Comparison of ENCODE assay signal across 2 cellular contexts in the genomic region with DNA sequence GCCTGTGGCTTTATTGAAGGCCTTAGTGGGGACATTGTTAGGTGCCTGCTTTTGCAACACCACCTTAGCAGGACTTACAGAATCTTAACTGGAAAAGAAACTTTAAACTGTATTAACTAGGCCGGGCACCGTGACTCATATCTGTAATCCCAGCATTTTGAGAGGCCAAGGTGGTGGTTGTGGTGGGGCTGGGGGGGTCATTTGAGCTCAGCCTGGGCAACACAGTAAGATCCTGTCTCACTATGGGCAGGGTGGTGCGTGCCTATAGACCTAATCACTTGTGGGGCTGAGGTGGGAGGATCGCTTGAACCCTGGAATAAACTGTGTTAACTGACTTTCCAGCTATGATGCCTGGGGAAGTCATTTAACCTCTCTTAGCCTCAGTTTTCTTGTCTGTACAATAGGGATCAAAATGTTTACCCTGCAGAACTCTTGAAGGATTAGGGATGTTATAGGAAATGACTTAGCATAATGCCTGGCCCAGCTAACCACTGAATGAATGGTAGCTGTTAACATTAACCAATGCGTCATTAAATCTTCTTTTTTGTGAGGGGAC.
TF ChIP-seq lines count a peak whose summit lies in the region.

No MANE protein-coding gene starts in this region.

TF ChIP-seq in GM23338, 12 proteins besides CTCF, POLR2A, EP300 and RAD21 (continued from another document):
- TF ChIP-seq, protein P1, sequence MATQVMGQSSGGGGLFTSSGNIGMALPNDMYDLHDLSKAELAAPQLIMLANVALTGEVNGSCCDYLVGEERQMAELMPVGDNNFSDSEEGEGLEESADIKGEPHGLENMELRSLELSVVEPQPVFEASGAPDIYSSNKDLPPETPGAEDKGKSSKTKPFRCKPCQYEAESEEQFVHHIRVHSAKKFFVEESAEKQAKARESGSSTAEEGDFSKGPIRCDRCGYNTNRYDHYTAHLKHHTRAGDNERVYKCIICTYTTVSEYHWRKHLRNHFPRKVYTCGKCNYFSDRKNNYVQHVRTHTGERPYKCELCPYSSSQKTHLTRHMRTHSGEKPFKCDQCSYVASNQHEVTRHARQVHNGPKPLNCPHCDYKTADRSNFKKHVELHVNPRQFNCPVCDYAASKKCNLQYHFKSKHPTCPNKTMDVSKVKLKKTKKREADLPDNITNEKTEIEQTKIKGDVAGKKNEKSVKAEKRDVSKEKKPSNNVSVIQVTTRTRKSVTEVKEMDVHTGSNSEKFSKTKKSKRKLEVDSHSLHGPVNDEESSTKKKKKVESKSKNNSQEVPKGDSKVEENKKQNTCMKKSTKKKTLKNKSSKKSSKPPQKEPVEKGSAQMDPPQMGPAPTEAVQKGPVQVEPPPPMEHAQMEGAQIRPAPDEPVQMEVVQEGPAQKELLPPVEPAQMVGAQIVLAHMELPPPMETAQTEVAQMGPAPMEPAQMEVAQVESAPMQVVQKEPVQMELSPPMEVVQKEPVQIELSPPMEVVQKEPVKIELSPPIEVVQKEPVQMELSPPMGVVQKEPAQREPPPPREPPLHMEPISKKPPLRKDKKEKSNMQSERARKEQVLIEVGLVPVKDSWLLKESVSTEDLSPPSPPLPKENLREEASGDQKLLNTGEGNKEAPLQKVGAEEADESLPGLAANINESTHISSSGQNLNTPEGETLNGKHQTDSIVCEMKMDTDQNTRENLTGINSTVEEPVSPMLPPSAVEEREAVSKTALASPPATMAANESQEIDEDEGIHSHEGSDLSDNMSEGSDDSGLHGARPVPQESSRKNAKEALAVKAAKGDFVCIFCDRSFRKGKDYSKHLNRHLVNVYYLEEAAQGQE (IDR thresholded peaks at IDR 0.05; ENCODE audit: unreplicated experiment), result no peak
- TF ChIP-seq ZNF331 (CRISPR knock-in tag; IDR thresholded peaks at IDR 0.05; ENCODE audit: low read depth) (no peak), STAT1 (IDR thresholded peaks at IDR 0.05; ENCODE audit: unreplicated experiment) (no peak), CREB1 (CRISPR knock-in tag; IDR thresholded peaks at IDR 0.05; ENCODE audit: low read depth) (no peak), ETS1 (IDR thresholded peaks at IDR 0.05) (no peak), ZNF462 (CRISPR knock-in tag; IDR thresholded peaks at IDR 0.05) (no peak)

TF ChIP-seq in WTC11, 78 proteins besides CTCF, POLR2A, EP300 and RAD21 (continued from another document):
- TF ChIP-seq, protein P2, sequence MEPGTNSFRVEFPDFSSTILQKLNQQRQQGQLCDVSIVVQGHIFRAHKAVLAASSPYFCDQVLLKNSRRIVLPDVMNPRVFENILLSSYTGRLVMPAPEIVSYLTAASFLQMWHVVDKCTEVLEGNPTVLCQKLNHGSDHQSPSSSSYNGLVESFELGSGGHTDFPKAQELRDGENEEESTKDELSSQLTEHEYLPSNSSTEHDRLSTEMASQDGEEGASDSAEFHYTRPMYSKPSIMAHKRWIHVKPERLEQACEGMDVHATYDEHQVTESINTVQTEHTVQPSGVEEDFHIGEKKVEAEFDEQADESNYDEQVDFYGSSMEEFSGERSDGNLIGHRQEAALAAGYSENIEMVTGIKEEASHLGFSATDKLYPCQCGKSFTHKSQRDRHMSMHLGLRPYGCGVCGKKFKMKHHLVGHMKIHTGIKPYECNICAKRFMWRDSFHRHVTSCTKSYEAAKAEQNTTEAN (CRISPR knock-in tag; IDR thresholded peaks at IDR 0.05), result no peak
- no peak for TF ChIP-seq IRF2 (CRISPR knock-in tag; IDR thresholded peaks at IDR 0.05; ENCODE audit: borderline replicate concordance, low read depth)
- TF ChIP-seq NR3C1 (CRISPR knock-in tag; conservative IDR thresholded peaks at IDR 0.05; ENCODE audit: low read depth), result no peak
- TF ChIP-seq ZNF121 (CRISPR knock-in tag; IDR thresholded peaks at IDR 0.05), result peak; percentile 93
- no peak for TF ChIP-seq EMX1 (CRISPR knock-in tag; IDR thresholded peaks at IDR 0.05)
- TF ChIP-seq ELF4 (CRISPR knock-in tag; IDR thresholded peaks at IDR 0.05; ENCODE audit: low read depth), result no peak
- TF ChIP-seq, protein P3, sequence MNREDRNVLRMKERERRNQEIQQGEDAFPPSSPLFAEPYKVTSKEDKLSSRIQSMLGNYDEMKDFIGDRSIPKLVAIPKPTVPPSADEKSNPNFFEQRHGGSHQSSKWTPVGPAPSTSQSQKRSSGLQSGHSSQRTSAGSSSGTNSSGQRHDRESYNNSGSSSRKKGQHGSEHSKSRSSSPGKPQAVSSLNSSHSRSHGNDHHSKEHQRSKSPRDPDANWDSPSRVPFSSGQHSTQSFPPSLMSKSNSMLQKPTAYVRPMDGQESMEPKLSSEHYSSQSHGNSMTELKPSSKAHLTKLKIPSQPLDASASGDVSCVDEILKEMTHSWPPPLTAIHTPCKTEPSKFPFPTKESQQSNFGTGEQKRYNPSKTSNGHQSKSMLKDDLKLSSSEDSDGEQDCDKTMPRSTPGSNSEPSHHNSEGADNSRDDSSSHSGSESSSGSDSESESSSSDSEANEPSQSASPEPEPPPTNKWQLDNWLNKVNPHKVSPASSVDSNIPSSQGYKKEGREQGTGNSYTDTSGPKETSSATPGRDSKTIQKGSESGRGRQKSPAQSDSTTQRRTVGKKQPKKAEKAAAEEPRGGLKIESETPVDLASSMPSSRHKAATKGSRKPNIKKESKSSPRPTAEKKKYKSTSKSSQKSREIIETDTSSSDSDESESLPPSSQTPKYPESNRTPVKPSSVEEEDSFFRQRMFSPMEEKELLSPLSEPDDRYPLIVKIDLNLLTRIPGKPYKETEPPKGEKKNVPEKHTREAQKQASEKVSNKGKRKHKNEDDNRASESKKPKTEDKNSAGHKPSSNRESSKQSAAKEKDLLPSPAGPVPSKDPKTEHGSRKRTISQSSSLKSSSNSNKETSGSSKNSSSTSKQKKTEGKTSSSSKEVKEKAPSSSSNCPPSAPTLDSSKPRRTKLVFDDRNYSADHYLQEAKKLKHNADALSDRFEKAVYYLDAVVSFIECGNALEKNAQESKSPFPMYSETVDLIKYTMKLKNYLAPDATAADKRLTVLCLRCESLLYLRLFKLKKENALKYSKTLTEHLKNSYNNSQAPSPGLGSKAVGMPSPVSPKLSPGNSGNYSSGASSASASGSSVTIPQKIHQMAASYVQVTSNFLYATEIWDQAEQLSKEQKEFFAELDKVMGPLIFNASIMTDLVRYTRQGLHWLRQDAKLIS (CRISPR knock-in tag; IDR thresholded peaks at IDR 0.05; ENCODE audit: borderline replicate concordance), result no peak
